In genomic region chr7:77368974-77369373, GRCh38 we compare ENCODE assay signal across 12 cellular contexts. TPM values are rescaled to one million over a fixed set of nuclear protein-coding genes. Genes with fewer than 3 reads are reported as not detected.
A peak's percentile ranks its signal among the peaks of the same experiment; 100 is the strongest.
DNase-seq lines count a peak whose midpoint lies in the region; FAIRE-seq and TF ChIP-seq lines count a peak whose summit lies in the region.
"Had no signal": no experiment of that assay in that cellular context is flagged by ENCODE, and none has a peak within 500 bp of the region (broad histone marks: within the 10 kb centered on the region; RNA-seq: fewer than 3 reads in every experiment).

No MANE protein-coding gene starts in this region.

- TF ChIP-seq RAD21 in liver (IDR thresholded peaks at IDR 0.05) = peak; percentile 64 to 76

- H3K4me3 Mint-ChIP-seq in T-helper 2 cell treated with Interferon-gamma antibody and Interleukin-4, amounts not matched to agents 5 μg/mL and 100 μg/mL, for 36 hours = no peak overlapping the region

- H3K27me3 Mint-ChIP-seq in T-helper 2 cell treated with Interferon-gamma antibody and Interleukin-4, amounts not matched to agents 5 μg/mL and 100 μg/mL, for 36 hours (ENCODE audit: low read depth) = peaks cover 41% of the 10 kb centered on the region
- H3K27me3 Mint-ChIP-seq: progenitor cell of endocrine pancreas had no signal

- no peak overlapping the region for H3K27ac ChIP-seq in liver (ENCODE audit: low read depth in 1 of 2, low read length in 2 of 2)
- H3K27ac ChIP-seq: heart right ventricle had no signal

- H3K4me1 ChIP-seq in liver (ENCODE audit: control insufficient read depth in 4 of 4, insufficient read depth in 4 of 4, low read length in 3 of 4) = no peaks in the 10 kb centered on the region
- H3K4me1 ChIP-seq: heart right ventricle had no signal

- peaks cover 2% of the 10 kb centered on the region for H3K4me1 Mint-ChIP-seq in T-helper 2 cell treated with Interferon-gamma antibody and Interleukin-4, amounts not matched to agents 5 μg/mL and 100 μg/mL, for 36 hours (ENCODE audit: low read depth)

- H3K4me3 ChIP-seq in LNCaP clone FGC (ENCODE audit: low read depth, low read length) (no peak overlapping the region), astrocyte of the spinal cord (ENCODE audit: low read depth, low read length) (no peak overlapping the region), liver (ENCODE audit: low read depth in 1 of 3, low read length in 3 of 3) (no peak overlapping the region)
- H3K4me3 ChIP-seq: heart right ventricle had no signal

- FAIRE-seq in RCC 7860 (lab: Jason Lieb, UNC) = no peak

- H3K27me3 ChIP-seq in liver (ENCODE audit: control insufficient read depth in 4 of 4, insufficient read depth in 4 of 4, low read length in 3 of 4) = no peaks in the 10 kb centered on the region
- H3K27me3 ChIP-seq: heart right ventricle had no signal

- 72% methylated on average over 2 of the region's 2 CpGs for WGBS in liver

- H3K9me3 ChIP-seq in liver (ENCODE audit: control insufficient read depth in 4 of 4, low read length in 3 of 4) = no peaks in the 10 kb centered on the region

- H3K36me3 Mint-ChIP-seq in T-helper 2 cell treated with Interferon-gamma antibody and Interleukin-4, amounts not matched to agents 5 μg/mL and 100 μg/mL, for 36 hours (ENCODE audit: low read depth) = peaks cover 3% of the 10 kb centered on the region

- H3K27ac Mint-ChIP-seq in T-helper 2 cell treated with Interferon-gamma antibody and Interleukin-4, amounts not matched to agents 5 μg/mL and 100 μg/mL, for 36 hours = no peak overlapping the region
- H3K27ac Mint-ChIP-seq: progenitor cell of endocrine pancreas had no signal

- peaks cover 3 to 27% (median 13%) of the 10 kb centered on the region in 4 donors for H3K36me3 ChIP-seq in liver (ENCODE audit: control insufficient read depth in 4 of 4, insufficient read depth in 3 of 4, low read depth in 1 of 4, low read length in 3 of 4)

- in situ Hi-C loops in astrocyte of the spinal cord (cut with HindIII; ENCODE audit: low sequenced_read_pairs) = no loop called here

- TF ChIP-seq CTCF in LNCaP clone FGC (IDR thresholded peaks at IDR 0.05; ENCODE audit: control insufficient read depth, extremely low read depth, insufficient read depth) (peak; percentile 20; the same call in 1 of the 2 replicates), astrocyte of the spinal cord (IDR thresholded peaks at IDR 0.05; ENCODE audit: low read depth, low read length) (no peak), liver (IDR thresholded peaks at IDR 0.05; ENCODE audit: low read depth, low read length, missing input control) (no peak)

- DNase-seq in EH (ENCODE audit: low read depth) = peak; percentile 32
- DNase-seq in LNCaP clone FGC (ENCODE audit: low read depth) = no peak
- DNase-seq in astrocyte of the spinal cord (ENCODE audit: low read depth, low spot score) = peak; percentile 5
- no peak for DNase-seq in T-helper 2 cell treated with Interferon-gamma antibody and Interleukin-4, amounts not matched to agents 5 μg/mL and 100 μg/mL, for 36 hours (ENCODE audit: low spot score)
- no peak for DNase-seq in iPS-NIHi7 (ENCODE audit: extremely low spot score)
- no peak for DNase-seq in activated CD8-positive, alpha-beta memory T cell treated with anti-CD3 and anti-CD28 coated beads, Interleukin-2, amount 50 U/mL, for 48 hours
- no peak for DNase-seq in RCC 7860 (ENCODE audit: low spot score)
- DNase-seq: heart right ventricle, NCI-H1048, T-helper 9 cell had no signal

- H3K9ac ChIP-seq in liver (ENCODE audit: low read depth in 1 of 2, low read length in 2 of 2) = no peak overlapping the region

- H3K9me3 Mint-ChIP-seq in T-helper 2 cell treated with Interferon-gamma antibody and Interleukin-4, amounts not matched to agents 5 μg/mL and 100 μg/mL, for 36 hours = peaks cover 4% of the 10 kb centered on the region

TF ChIP-seq in liver, 16 proteins besides CTCF, POLR2A, EP300 and RAD21:
- TF ChIP-seq, protein P1, sequence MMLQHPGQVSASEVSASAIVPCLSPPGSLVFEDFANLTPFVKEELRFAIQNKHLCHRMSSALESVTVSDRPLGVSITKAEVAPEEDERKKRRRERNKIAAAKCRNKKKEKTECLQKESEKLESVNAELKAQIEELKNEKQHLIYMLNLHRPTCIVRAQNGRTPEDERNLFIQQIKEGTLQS (IDR thresholded peaks at IDR 0.05) = no peak
- no peak for TF ChIP-seq NR2F2 (IDR thresholded peaks at IDR 0.05)
- TF ChIP-seq REST (IDR thresholded peaks at IDR 0.05) = no peak
- no peak for TF ChIP-seq HNF4G (IDR thresholded peaks at IDR 0.05)
- no peak for TF ChIP-seq FOXA2 (IDR thresholded peaks at IDR 0.05)
- TF ChIP-seq FOXA1 (IDR thresholded peaks at IDR 0.05) = no peak
- TF ChIP-seq ZBTB33 (IDR thresholded peaks at IDR 0.05) = no peak
- TF ChIP-seq, protein P2, sequence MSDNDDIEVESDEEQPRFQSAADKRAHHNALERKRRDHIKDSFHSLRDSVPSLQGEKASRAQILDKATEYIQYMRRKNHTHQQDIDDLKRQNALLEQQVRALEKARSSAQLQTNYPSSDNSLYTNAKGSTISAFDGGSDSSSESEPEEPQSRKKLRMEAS (IDR thresholded peaks at IDR 0.05) = no peak
- no peak for TF ChIP-seq HNF4A (conservative IDR thresholded peaks at IDR 0.05)
- TF ChIP-seq GABPA (IDR thresholded peaks at IDR 0.05 in 1 of 2, conservative IDR thresholded peaks at IDR 0.05 in 1 of 2) = no peak
- no peak for TF ChIP-seq SP1 (IDR thresholded peaks at IDR 0.05)

RNA-seq across cellular contexts. Expression of gene GSAP, which starts 47.2 kb away (rescaled TPM):
- total RNA-seq in liver = 10 to 100 TPM; 11.2 to 24.2 TPM
- polyA plus RNA-seq in liver = 10 to 100 TPM in 1 of 2 donors, 1 to 10 TPM in 1; 4.1 to 30.9 TPM

Comparison
In these comparisons a context has a peak if more than half of its experiments do, and no peak if none do; other contexts are left out.
1. DNase-seq: peak in EH (single experiment) and astrocyte of the spinal cord (single experiment); none in LNCaP clone FGC (single experiment), T-helper 2 cell treated with Interferon-gamma antibody and Interleukin-4, amounts not matched to agents 5 μg/mL and 100 μg/mL, for 36 hours (single experiment), iPS-NIHi7 (single experiment), activated CD8-positive, alpha-beta memory T cell treated with anti-CD3 and anti-CD28 coated beads, Interleukin-2, amount 50 U/mL, for 48 hours (single experiment) and RCC 7860 (single experiment).